ENCODE assay signal across 16 cellular contexts in genomic region chr13:95447766-95448165, GRCh38.
DNase-seq lines count a peak whose midpoint lies in the region; ATAC-seq and TF ChIP-seq lines count a peak whose summit lies in the region.
"Had no signal": no experiment of that assay in that cellular context is flagged by ENCODE, and none has a peak within 500 bp of the region (broad histone marks: within the 10 kb centered on the region; RNA-seq: fewer than 3 reads in every experiment).

No MANE protein-coding gene starts in this region.

- H3K4me3 Mint-ChIP-seq in activated CD4-positive, alpha-beta T cell treated with anti-CD3 and anti-CD28 coated beads for 36 hours: no peak overlapping the region
- no peak overlapping the region for H3K4me3 Mint-ChIP-seq in activated T-helper 17 cell treated with anti-CD3 and anti-CD28 coated beads, Interleukin-2, amount 50 U/mL, for 72 hours
- no peak overlapping the region for H3K4me3 Mint-ChIP-seq in immature natural killer cell
- H3K4me3 Mint-ChIP-seq: CD4-positive, alpha-beta memory T cell had no signal

- H3K18ac ChIP-seq in neuronal stem cell (ENCODE audit: low read length): peak overlapping the region; percentile 22

- no peak for TF ChIP-seq CTCF in HCT116 (IDR thresholded peaks at IDR 0.05 in 2 of 3, conservative IDR thresholded peaks at IDR 0.05 in 1 of 3; ENCODE audit: borderline replicate concordance in 1 of 3, insufficient read depth in 1 of 3, low read depth in 2 of 3, low read length in 2 of 3)
- no peak for TF ChIP-seq CTCF in adrenal gland (IDR thresholded peaks at IDR 0.05)
- no peak for TF ChIP-seq CTCF in upper lobe of left lung (IDR thresholded peaks at IDR 0.05)

- H3K27ac ChIP-seq in HCT116 (ENCODE audit: low read depth, low read length): no peak overlapping the region
- no peak overlapping the region for H3K27ac ChIP-seq in neuronal stem cell (replicated peaks; ENCODE audit: low read length)
- no peak overlapping the region for H3K27ac ChIP-seq in adrenal gland
- H3K27ac ChIP-seq in upper lobe of left lung: no peak overlapping the region

- POLR2A ChIA-PET in activated CD4-positive, alpha-beta T cell treated with anti-CD3 and anti-CD28 coated beads for 36 hours (lab: Charles Lee): interaction anchor here (0.5 kb wide), 1 partner anchor 22 kb away, joined by 3 read pairs; no protein-coding TSS in a partner anchor
- POLR2A ChIA-PET in HCT116 (lab: Charles Lee): interaction anchor here (0.9 kb wide), 1 partner anchor 11 kb away, joined by 4 read pairs; no protein-coding TSS in a partner anchor

- no peaks in the 10 kb centered on the region for H3K79me2 ChIP-seq in HCT116 (ENCODE audit: insufficient read depth, low read length)

- H3K4me1 ChIP-seq in HCT116 (ENCODE audit: control insufficient read depth in 1 of 2, insufficient read depth in 2 of 2, low read length in 2 of 2) (no peaks in the 10 kb centered on the region), neuronal stem cell (ENCODE audit: control insufficient read depth in 2 of 2, insufficient read depth in 1 of 2, low read depth in 1 of 2, low read length in 2 of 2) (peaks cover 2% of the 10 kb centered on the region in 2 donors), adrenal gland (replicated peaks in 1 of 2) (no peaks in the 10 kb centered on the region), upper lobe of left lung (no peaks in the 10 kb centered on the region)

- no peaks in the 10 kb centered on the region for H3K9me2 ChIP-seq in HCT116 (ENCODE audit: insufficient read depth)
- H3K9me2 ChIP-seq: SK-N-SH had no signal

- CTCF ChIA-PET in activated CD4-positive, alpha-beta T cell treated with anti-CD3 and anti-CD28 coated beads for 36 hours (lab: Charles Lee): no interaction called here
- CTCF ChIA-PET in HCT116 (lab: Charles Lee): no interaction called here

- no peak for ATAC-seq in activated CD4-positive, alpha-beta T cell treated with anti-CD3 and anti-CD28 coated beads for 36 hours
- ATAC-seq in HCT116: peak; percentile 36; the same call in 1 of the 2 replicates
- ATAC-seq in activated T-helper 17 cell treated with anti-CD3 and anti-CD28 coated beads, Interleukin-2, amount 50 U/mL, for 72 hours (replicated peaks): peak; percentile 9
- ATAC-seq in upper lobe of left lung (ENCODE audit: low FRiP score in 2 of 2): no peak
- ATAC-seq: Panc1 had no signal

- H3K23ac ChIP-seq in neuronal stem cell (ENCODE audit: low read depth, low read length, poor library complexity): no peak overlapping the region

- peaks cover 10% of the 10 kb centered on the region for H3K27me3 Mint-ChIP-seq in activated CD4-positive, alpha-beta T cell treated with anti-CD3 and anti-CD28 coated beads for 36 hours
- peaks cover 23% of the 10 kb centered on the region for H3K27me3 Mint-ChIP-seq in activated T-helper 17 cell treated with anti-CD3 and anti-CD28 coated beads, Interleukin-2, amount 50 U/mL, for 72 hours
- peaks cover 2 to 9% (median 3%) of the 10 kb centered on the region in 3 donors for H3K27me3 Mint-ChIP-seq in immature natural killer cell (ENCODE audit: low read depth in 3 of 3)

- no peaks in the 10 kb centered on the region for H3K36me3 ChIP-seq in HCT116 (ENCODE audit: control insufficient read depth in 1 of 2, insufficient read depth in 2 of 2, low read length in 2 of 2)
- no peaks in the 10 kb centered on the region for H3K36me3 ChIP-seq in neuronal stem cell (replicated peaks in 1 of 2; ENCODE audit: control insufficient read depth in 2 of 2, insufficient read depth in 2 of 2, low read length in 2 of 2)
- H3K36me3 ChIP-seq in adrenal gland (replicated peaks in 1 of 2): no peaks in the 10 kb centered on the region
- H3K36me3 ChIP-seq in upper lobe of left lung: no peaks in the 10 kb centered on the region

- H4K91ac ChIP-seq in neuronal stem cell (ENCODE audit: low read depth, low read length, poor library complexity): no peak overlapping the region

- H2BK120ac ChIP-seq in neuronal stem cell (ENCODE audit: low read depth, low read length): no peak overlapping the region

- no peaks in the 10 kb centered on the region for H4K20me1 ChIP-seq in HCT116 (ENCODE audit: insufficient read depth)

- no CpG with 5 or more reads among the region's 7 CpGs for WGBS in neuronal stem cell (ENCODE audit: extremely low coverage in 2 of 2, insufficient read length in 2 of 2, insufficient replicate concordance in 1 of 2), 2 donors
- whole genome bisulfite sequencing in adrenal gland, 4 donors: 70 to 89% (median 77%) methylated on average over 5 to 7 of the region's 7 CpGs
- 70 to 74% methylated on average over 7 of the region's 7 CpGs for WGBS in upper lobe of left lung, 2 donors

- peak; percentile 6 for DNase-seq in activated CD4-positive, alpha-beta T cell treated with anti-CD3 and anti-CD28 coated beads for 36 hours
- no peak for DNase-seq in activated CD4-positive, alpha-beta T cell treated with anti-CD3 and anti-CD28 coated beads, Interleukin-2, amount 50 U/mL, for 4 hours
- DNase-seq in HCT116 (ENCODE audit: low read depth, low spot score) (no peak), neuronal stem cell (ENCODE audit: low spot score) (no peak), immature natural killer cell (no peak), adrenal gland (no peak), upper lobe of left lung (no peak)
- DNase-seq: CD4-positive, alpha-beta memory T cell; DMS79; NCI-H1105 treated with DMSO at 0.1 percent for 48 hours; NCI-H2029; NCI-H2171; Right ventricle myocardium superior; SK-N-SH had no signal

- H3K9ac ChIP-seq in HCT116 (ENCODE audit: low read length) (no peak overlapping the region), neuronal stem cell (ENCODE audit: low read depth, low read length, poor library complexity) (no peak overlapping the region)
- H3K9ac ChIP-seq: SK-N-SH had no signal

- H4K8ac ChIP-seq in neuronal stem cell (ENCODE audit: low read depth, low read length): no peak overlapping the region

- H2AK5ac ChIP-seq in neuronal stem cell (ENCODE audit: low read depth, low read length): no peak overlapping the region

- H2AFZ ChIP-seq in HCT116 (ENCODE audit: low read depth, low read length, poor library complexity, severe bottlenecking): no peak overlapping the region
- no peak overlapping the region for H2AFZ ChIP-seq in neuronal stem cell (ENCODE audit: low read length)

- peaks cover 5% of the 10 kb centered on the region for H3K4me1 Mint-ChIP-seq in activated CD4-positive, alpha-beta T cell treated with anti-CD3 and anti-CD28 coated beads for 36 hours
- H3K4me1 Mint-ChIP-seq in activated T-helper 17 cell treated with anti-CD3 and anti-CD28 coated beads, Interleukin-2, amount 50 U/mL, for 72 hours: no peaks in the 10 kb centered on the region
- no peaks in the 10 kb centered on the region for H3K4me1 Mint-ChIP-seq in immature natural killer cell

- no peak overlapping the region for H2BK5ac ChIP-seq in neuronal stem cell (ENCODE audit: low read length)

- TF ChIP-seq POLR2A in HCT116 (IDR thresholded peaks at IDR 0.05; ENCODE audit: borderline replicate concordance, extremely low read depth, insufficient read depth, insufficient read length) (no peak), adrenal gland (IDR thresholded peaks at IDR 0.05) (no peak), upper lobe of left lung (IDR thresholded peaks at IDR 0.05) (no peak)

- no peaks in the 10 kb centered on the region for H3K9me3 ChIP-seq in HCT116 (ENCODE audit: control insufficient read depth in 1 of 2, insufficient read depth in 1 of 2, low read depth in 1 of 2, low read length in 2 of 2)
- H3K9me3 ChIP-seq in neuronal stem cell (replicated peaks in 1 of 2; ENCODE audit: control insufficient read depth in 2 of 2, insufficient read depth in 1 of 2, low read depth in 1 of 2, low read length in 2 of 2): no peaks in the 10 kb centered on the region
- no peaks in the 10 kb centered on the region for H3K9me3 ChIP-seq in adrenal gland (replicated peaks in 1 of 3)
- H3K9me3 ChIP-seq in upper lobe of left lung: no peaks in the 10 kb centered on the region
- H3K9me3 ChIP-seq: SK-N-SH had no signal

- intact Hi-C loops in activated CD4-positive, alpha-beta T cell treated with anti-CD3 and anti-CD28 coated beads for 36 hours (cut with DNase I, micrococcal nuclease): no loop called here
- intact Hi-C loops in HCT116 (cut with micrococcal nuclease): no loop called here
- intact Hi-C loops in adrenal gland (cut with DNase I): no loop called here

- no peak for TF ChIP-seq EP300 in upper lobe of left lung (IDR thresholded peaks at IDR 0.05)

- H3K27me3 ChIP-seq in HCT116 (ENCODE audit: insufficient read depth, low read length) (peaks cover 24% of the 10 kb centered on the region), neuronal stem cell (ENCODE audit: control insufficient read depth in 3 of 3, insufficient read depth in 3 of 3, low read depth in 1 of 3, low read length in 3 of 3) (no peaks in the 10 kb centered on the region), adrenal gland (no peaks in the 10 kb centered on the region), upper lobe of left lung (no peaks in the 10 kb centered on the region)

- H3K27ac Mint-ChIP-seq in activated CD4-positive, alpha-beta T cell treated with anti-CD3 and anti-CD28 coated beads for 36 hours: no peak overlapping the region
- no peak overlapping the region for H3K27ac Mint-ChIP-seq in activated T-helper 17 cell treated with anti-CD3 and anti-CD28 coated beads, Interleukin-2, amount 50 U/mL, for 72 hours
- H3K27ac Mint-ChIP-seq in immature natural killer cell: no peak overlapping the region
- H3K27ac Mint-ChIP-seq: CD4-positive, alpha-beta memory T cell had no signal

- RAD21 ChIA-PET in HCT116 (lab: Charles Lee; ENCODE audit: low non-redundant PET in 1 of 2, low total read pairs in 2 of 2, uncharacterized antibody in 2 of 2, unreplicated experiment in 2 of 2): no interaction called here

- H3K4me3 ChIP-seq in HCT116 (replicated peaks in 1 of 2; ENCODE audit: low read depth in 1 of 2, low read length in 2 of 2): no peak overlapping the region
- H3K4me3 ChIP-seq in neuronal stem cell (ENCODE audit: low read length in 2 of 2): no peak overlapping the region
- no peak overlapping the region for H3K4me3 ChIP-seq in adrenal gland
- H3K4me3 ChIP-seq in upper lobe of left lung: no peak overlapping the region

- no peak for TF ChIP-seq RAD21 in HCT116 (IDR thresholded peaks at IDR 0.05; ENCODE audit: low read depth)

- H3K14ac ChIP-seq in neuronal stem cell (ENCODE audit: low read length): no peak overlapping the region

- no peak overlapping the region for H3K4ac ChIP-seq in neuronal stem cell (ENCODE audit: low read length)

- H3K4me2 ChIP-seq in HCT116 (ENCODE audit: low read length) (no peak overlapping the region), neuronal stem cell (ENCODE audit: insufficient read depth, low read length, poor library complexity, severe bottlenecking) (no peak overlapping the region)
- H3K4me2 ChIP-seq: SK-N-SH had no signal

- no peaks in the 10 kb centered on the region for H3K36me3 Mint-ChIP-seq in activated CD4-positive, alpha-beta T cell treated with anti-CD3 and anti-CD28 coated beads for 36 hours (ENCODE audit: low read depth)
- no peaks in the 10 kb centered on the region for H3K36me3 Mint-ChIP-seq in activated T-helper 17 cell treated with anti-CD3 and anti-CD28 coated beads, Interleukin-2, amount 50 U/mL, for 72 hours (ENCODE audit: low read depth)
- H3K36me3 Mint-ChIP-seq in immature natural killer cell: no peaks in the 10 kb centered on the region
- H3K36me3 Mint-ChIP-seq: CD4-positive, alpha-beta memory T cell had no signal

- H3K79me1 ChIP-seq in neuronal stem cell (ENCODE audit: low read depth, low read length): no peaks in the 10 kb centered on the region

- no peaks in the 10 kb centered on the region for H3K9me3 Mint-ChIP-seq in activated CD4-positive, alpha-beta T cell treated with anti-CD3 and anti-CD28 coated beads for 36 hours (ENCODE audit: low read depth)
- no peaks in the 10 kb centered on the region for H3K9me3 Mint-ChIP-seq in activated T-helper 17 cell treated with anti-CD3 and anti-CD28 coated beads, Interleukin-2, amount 50 U/mL, for 72 hours
- H3K9me3 Mint-ChIP-seq in immature natural killer cell: no peaks in the 10 kb centered on the region

- H2BK15ac ChIP-seq in neuronal stem cell (ENCODE audit: low read length): no peak overlapping the region

- no TSS peak for BruUV-seq in HCT116 (replicated peaks; lab: Mats Ljungman, UMichigan)

- no peak overlapping the region for H2BK12ac ChIP-seq in neuronal stem cell (ENCODE audit: low read length)

Comparison
In these comparisons a context has a peak if more than half of its experiments do, and no peak if none do; other contexts are left out.
1. ATAC-seq: peak in HCT116 (single experiment) and activated T-helper 17 cell treated with anti-CD3 and anti-CD28 coated beads, Interleukin-2, amount 50 U/mL, for 72 hours (single experiment); none in activated CD4-positive, alpha-beta T cell treated with anti-CD3 and anti-CD28 coated beads for 36 hours (single experiment) and upper lobe of left lung (0 of 2).